ENCODE assay signal across 10 cellular contexts in the genomic region with DNA sequence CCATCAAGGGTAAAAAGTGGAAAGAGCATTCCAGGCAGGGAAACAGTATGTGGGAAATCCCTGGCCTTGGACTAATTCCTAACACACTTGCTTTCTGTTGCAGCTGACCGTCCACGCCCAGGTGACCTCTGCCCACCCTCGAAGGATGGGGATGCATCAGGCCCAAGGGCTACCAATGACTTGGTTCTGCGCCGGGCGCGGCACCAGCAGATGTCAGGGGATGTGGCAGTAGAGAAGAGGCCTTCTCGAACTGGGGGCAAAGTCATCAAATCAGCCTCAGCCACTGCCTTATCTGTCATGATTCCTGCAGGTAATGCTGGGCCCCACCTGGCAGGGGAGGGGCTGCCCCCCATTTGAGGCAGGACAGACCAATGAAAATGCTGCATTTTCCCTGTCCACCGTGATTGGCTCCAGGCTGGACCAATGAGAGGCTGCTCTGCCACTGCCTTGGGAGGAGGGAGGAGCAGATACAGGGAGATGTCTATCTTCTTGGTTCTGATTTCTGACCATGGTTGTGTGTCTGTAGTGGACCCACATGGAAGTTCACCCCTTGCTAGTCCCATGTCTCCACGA. TPM values are rescaled to one million over a fixed set of nuclear protein-coding genes. Genes with fewer than 3 reads are reported as not detected.
DNase-seq lines count a peak whose midpoint lies in the region; ATAC-seq and TF ChIP-seq lines count a peak whose summit lies in the region.
"Had no signal": no experiment of that assay in that cellular context is flagged by ENCODE, and none has a peak within 500 bp of the region (broad histone marks: within the 10 kb centered on the region; RNA-seq: fewer than 3 reads in every experiment).

No MANE protein-coding gene starts in this region.

- H3K4me1 ChIP-seq in transverse colon: peaks cover 5 to 15% (median 13%) of the 10 kb centered on the region in 4 donors

- ATAC-seq in GM18519 (IDR thresholded peaks at IDR 0.05; ENCODE audit: low FRiP score, unreplicated experiment): no peak

- intact Hi-C loops in transverse colon (cut with DNase I; ENCODE audit: low total_unique reads): no loop called here

- H3K4me3 ChIP-seq in MG63 (no peak overlapping the region), transverse colon (no peak overlapping the region)

- H3K27me3 ChIP-seq in MG63: peaks cover 7% of the 10 kb centered on the region
- no peaks in the 10 kb centered on the region for H3K27me3 ChIP-seq in transverse colon
- H3K27me3 ChIP-seq: Peyer's patch had no signal

- in situ Hi-C loops in transverse colon (cut with MboI; ENCODE audit: low pct_ligation_motif_present in 1 of 4, low pct_unique_long_range_greater_than_20kb in 1 of 4, low sequenced_read_pairs in 3 of 4): no loop called here

- 92% methylated on average over 9 of the region's 10 CpGs; no CpG with 5 or more reads in 1 of the 2 donors for WGBS in transverse colon (ENCODE audit: low coverage in 1 of 2), 2 donors

- no peak overlapping the region for H3K27ac ChIP-seq in transverse colon
- H3K27ac ChIP-seq: esophagus muscularis mucosa, Peyer's patch had no signal

- H3K9me3 ChIP-seq in MG63 (peaks cover 2% of the 10 kb centered on the region), transverse colon (no peaks in the 10 kb centered on the region)
- H3K9me3 ChIP-seq: esophagus muscularis mucosa, Peyer's patch had no signal

- no peak for TF ChIP-seq POLR2A in transverse colon (IDR thresholded peaks at IDR 0.05)

- TF ChIP-seq EP300 in transverse colon (IDR thresholded peaks at IDR 0.05; ENCODE audit: low read depth): no peak

- TF ChIP-seq CTCF in transverse colon (IDR thresholded peaks at IDR 0.05): no peak

- H3K36me3 ChIP-seq in MG63 (no peaks in the 10 kb centered on the region), transverse colon (no peaks in the 10 kb centered on the region)
- H3K36me3 ChIP-seq: Peyer's patch had no signal

- DNase-seq in NCI-H2029 (lab: John Stamatoyannopoulos, UW): peak; percentile 40
- no peak for DNase-seq in NCI-H2029 treated with DMSO at 0.1 percent for 48 hours (lab: John Stamatoyannopoulos, UW)
- DNase-seq in MG63: peak; percentile 45
- DNase-seq in islet precursor cell: peak; percentile 52
- DNase-seq in transverse colon: no peak
- DNase-seq: NCI-H1092, Peyer's patch, retina had no signal

RNA-seq across cellular contexts. Expression of gene DNASE2, which starts 12.6 kb away (rescaled TPM):
- total RNA-seq in MG63 (2014; rRNA removed; shearing (Covaris generic); ENCODE audit: low replicate concordance): 23.1 and 38.1 TPM in 2 replicates
- 10 to 100 TPM; 24.6 to 34.4 (median 34.4) TPM for total RNA-seq in transverse colon

RNA-seq across cellular contexts. Expression of gene KLF1, which starts 18.4 kb away (rescaled TPM):
- total RNA-seq in MG63 (2014; rRNA removed; shearing (Covaris generic); ENCODE audit: low replicate concordance): not detected in 2 replicates
- total RNA-seq in transverse colon: under 1 TPM in 1 of 4 donors, not detected in 3; 0.32 TPM
- total RNA-seq: esophagus muscularis mucosa, Peyer's patch had no signal

RNA-seq across cellular contexts. Expression of gene GCDH, which starts 22.3 kb away (rescaled TPM):
- total RNA-seq in MG63 (2014; rRNA removed; shearing (Covaris generic); ENCODE audit: low replicate concordance): 44.1 and 86.8 TPM in 2 replicates
- 10 to 100 TPM in 3 of 4 donors, 1 to 10 TPM in 1; 1.9 to 43.4 (median 33.2) TPM for total RNA-seq in transverse colon

RNA-seq across cellular contexts. Expression of gene MAST1, which starts 30.3 kb away (rescaled TPM):
- 3.4 and 9.8 TPM in 2 replicates for total RNA-seq in MG63 (2014; rRNA removed; shearing (Covaris generic); ENCODE audit: low replicate concordance)
- 1 to 10 TPM in 1 of 4 donors, under 1 TPM in 2, not detected in 1; 0.64 to 2.4 (median 0.82) TPM for total RNA-seq in transverse colon

RNA-seq across cellular contexts. Expression of gene RTBDN, which starts 34.2 kb away (rescaled TPM):
- total RNA-seq in MG63 (2014; rRNA removed; shearing (Covaris generic); ENCODE audit: low replicate concordance): 0.95 TPM in 1 of 2 replicates, not detected in the other
- total RNA-seq in transverse colon: not detected
- total RNA-seq: Peyer's patch had no signal

Comparison
In these comparisons a context has a peak if more than half of its experiments do, and no peak if none do; other contexts are left out.
1. DNase-seq: peak in NCI-H2029 (single experiment), MG63 (single experiment) and islet precursor cell (single experiment); none in NCI-H2029 treated with DMSO at 0.1 percent for 48 hours (single experiment) and transverse colon (single experiment).